ENCODE assay signal across 8 cellular contexts in the genomic region with DNA sequence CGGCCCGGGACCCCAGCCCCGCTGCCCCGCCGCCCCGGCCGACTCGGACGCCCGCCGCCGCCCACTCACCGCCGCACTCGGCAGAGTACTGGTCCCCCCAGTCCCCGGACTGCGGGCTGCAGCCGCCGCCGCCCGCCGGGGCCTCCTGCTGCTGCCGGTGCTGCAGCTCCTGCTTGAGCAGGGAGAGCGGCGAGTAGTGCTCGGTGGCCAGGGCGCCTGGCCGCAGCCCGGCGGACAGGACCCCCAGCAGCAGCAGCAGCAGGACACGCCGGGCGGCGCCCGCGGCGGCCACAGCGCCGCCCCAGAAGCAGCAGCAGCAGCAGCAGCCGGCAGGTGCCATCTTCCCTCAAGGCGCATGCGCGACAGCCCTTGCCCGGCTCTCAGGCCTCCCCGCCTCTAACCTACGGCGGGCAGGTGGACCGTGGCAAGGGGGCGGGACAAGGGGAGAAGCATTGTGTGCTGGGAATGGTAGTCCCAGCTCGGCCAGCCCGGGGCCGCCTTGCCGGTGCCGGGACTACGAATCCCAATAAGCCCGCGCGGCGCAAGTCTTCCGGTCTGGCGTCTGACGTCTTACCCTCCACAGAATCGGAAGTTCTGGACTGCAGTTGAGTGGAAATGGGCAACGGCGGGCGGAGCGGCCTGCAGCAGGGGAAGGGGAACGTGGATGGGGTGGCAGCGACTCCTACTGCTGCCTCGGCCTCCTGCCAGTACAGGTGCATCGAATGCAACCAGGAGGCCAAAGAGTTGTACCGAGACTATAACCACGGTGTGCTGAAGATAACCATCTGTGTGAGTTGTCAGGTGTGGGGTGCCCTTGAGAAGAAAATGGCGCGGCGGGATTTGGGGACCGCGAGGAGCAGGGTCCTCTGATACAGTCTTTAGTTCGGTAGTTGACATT. TPM values are rescaled to one million over a fixed set of nuclear protein-coding genes. Genes with fewer than 3 reads are reported as not detected.
A peak's percentile ranks its signal among the peaks of the same experiment; 100 is the strongest.
DNase-seq lines count a peak whose midpoint lies in the region; ATAC-seq and TF ChIP-seq lines count a peak whose summit lies in the region.

ARV1 (plus strand) TSS at position 604 of the 898 bp plus-strand sequence; CDS start at position 616, 12 bp downstream.
A gene with protein sequence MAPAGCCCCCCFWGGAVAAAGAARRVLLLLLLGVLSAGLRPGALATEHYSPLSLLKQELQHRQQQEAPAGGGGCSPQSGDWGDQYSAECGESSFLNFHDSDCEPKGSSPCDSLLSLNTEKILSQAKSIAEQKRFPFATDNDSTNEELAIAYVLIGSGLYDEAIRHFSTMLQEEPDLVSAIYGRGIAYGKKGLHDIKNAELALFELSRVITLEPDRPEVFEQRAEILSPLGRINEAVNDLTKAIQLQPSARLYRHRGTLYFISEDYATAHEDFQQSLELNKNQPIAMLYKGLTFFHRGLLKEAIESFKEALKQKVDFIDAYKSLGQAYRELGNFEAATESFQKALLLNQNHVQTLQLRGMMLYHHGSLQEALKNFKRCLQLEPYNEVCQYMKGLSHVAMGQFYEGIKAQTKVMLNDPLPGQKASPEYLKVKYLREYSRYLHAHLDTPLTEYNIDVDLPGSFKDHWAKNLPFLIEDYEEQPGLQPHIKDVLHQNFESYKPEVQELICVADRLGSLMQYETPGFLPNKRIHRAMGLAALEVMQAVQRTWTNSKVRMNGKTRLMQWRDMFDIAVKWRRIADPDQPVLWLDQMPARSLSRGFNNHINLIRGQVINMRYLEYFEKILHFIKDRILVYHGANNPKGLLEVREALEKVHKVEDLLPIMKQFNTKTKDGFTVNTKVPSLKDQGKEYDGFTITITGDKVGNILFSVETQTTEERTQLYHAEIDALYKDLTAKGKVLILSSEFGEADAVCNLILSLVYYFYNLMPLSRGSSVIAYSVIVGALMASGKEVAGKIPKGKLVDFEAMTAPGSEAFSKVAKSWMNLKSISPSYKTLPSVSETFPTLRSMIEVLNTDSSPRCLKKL (minus strand): TSS at position 371 of the 898 bp plus-strand sequence. CDS start 31 bp downstream, at position 340.

- peaks cover 17 to 64% (median 37%) of the 10 kb centered on the region in 6 donors for H3K4me1 ChIP-seq in spleen

- peak in 10 of 11 experiments; percentile 32 to 87 (median 67) for TF ChIP-seq CTCF in spleen (IDR thresholded peaks at IDR 0.05 in 8 of 11, conservative IDR thresholded peaks at IDR 0.05 in 3 of 11)

- ATAC-seq in GM19025 (IDR thresholded peaks at IDR 0.05; ENCODE audit: low read depth, unreplicated experiment) (peak; percentile 94), HG03342 (IDR thresholded peaks at IDR 0.05; ENCODE audit: unreplicated experiment) (peak; percentile 95)

- H3K9me3 Mint-ChIP-seq in immature natural killer cell: no peaks in the 10 kb centered on the region

- H3K27ac ChIP-seq in spleen: peak within 1 kb of the TSS; percentile 73 to 92 (median 84)

- peaks cover 0 to 5% (median 0%) of the 10 kb centered on the region in 3 donors for H3K36me3 Mint-ChIP-seq in immature natural killer cell

- peak within 1 kb of the TSS; percentile 96 to 100 (median 100) for H3K27ac Mint-ChIP-seq in immature natural killer cell

- no peaks in the 10 kb centered on the region for H3K27me3 ChIP-seq in spleen (replicated peaks in 1 of 7)

- H3K4me3 ChIP-seq in spleen: peak within 1 kb of the TSS; percentile 78 to 99 (median 94)

- peak within 1 kb of the TSS; percentile 95 to 100 (median 99) for H3K4me3 Mint-ChIP-seq in immature natural killer cell

- peaks cover 0 to 40% (median 0%) of the 10 kb centered on the region in 6 donors for H3K36me3 ChIP-seq in spleen

- 0 to 1% (median 0%) methylated on average over 36 to 79 of the region's 79 CpGs for WGBS in spleen, 5 donors

- peak; percentile 100 for DNase-seq in AG20443 (ENCODE audit: low spot score)
- DNase-seq in NCI-H345 treated with DMSO at 0.1 percent for 48 hours (lab: John Stamatoyannopoulos, UW; ENCODE audit: unreplicated experiment): peak; percentile 96
- DNase-seq in activated CD4-positive, CD25-positive, alpha-beta regulatory T cell (lab: John Stamatoyannopoulos, UW): peak; percentile 90 to 96 (median 94)
- DNase-seq in central memory CD4-positive, alpha-beta T cell: peak; percentile 97
- peak; percentile 98 to 99 (median 98) for DNase-seq in immature natural killer cell
- peak; percentile 100 for DNase-seq in spleen

- H3K9me3 ChIP-seq in spleen: no peaks in the 10 kb centered on the region

- peaks cover 41 to 53% of the 10 kb centered on the region in 2 donors for H3K4me1 Mint-ChIP-seq in immature natural killer cell

- peaks cover 7 to 10% (median 9%) of the 10 kb centered on the region in 3 donors for H3K27me3 Mint-ChIP-seq in immature natural killer cell (ENCODE audit: low read depth in 3 of 3)

- intact Hi-C loops in spleen (cut with DNase I; ENCODE audit: low total_unique reads): loop anchor here (5.0 kb wide), 1 partner anchor 59 kb away; no protein-coding TSS in a partner anchor

- TF ChIP-seq POLR2A in spleen (IDR thresholded peaks at IDR 0.05): peak in 2 of 3 donors; percentile 16 to 53

RNA-seq across cellular contexts. Expression of gene ARV1, which starts in this region (rescaled TPM):
- polyA plus RNA-seq in immature natural killer cell (10 to 100 TPM; 19.6 to 28.5 (median 24.4) TPM), spleen (10 to 100 TPM; 17.8 to 31.6 (median 19.5) TPM)
- 10 to 100 TPM; 11.8 to 27.4 (median 18.0) TPM for total RNA-seq in spleen

RNA-seq across cellular contexts. Expression of the second gene that starts in this region (rescaled TPM):
- polyA plus RNA-seq in immature natural killer cell: 10 to 100 TPM; 11.5 to 23.5 (median 15.9) TPM
- total RNA-seq in spleen: 10 to 100 TPM; 27.0 to 86.6 (median 41.2) TPM
- polyA plus RNA-seq in spleen: 10 to 100 TPM; 16.2 to 29.5 (median 16.5) TPM

Comparison
In these comparisons a context has a peak if more than half of its experiments do, and no peak if none do; other contexts are left out.
1. Peak in every context shown above with its lines: DNase-seq, ATAC-seq, H3K4me3 ChIP-seq and H3K27ac ChIP-seq.